In the genomic region with DNA sequence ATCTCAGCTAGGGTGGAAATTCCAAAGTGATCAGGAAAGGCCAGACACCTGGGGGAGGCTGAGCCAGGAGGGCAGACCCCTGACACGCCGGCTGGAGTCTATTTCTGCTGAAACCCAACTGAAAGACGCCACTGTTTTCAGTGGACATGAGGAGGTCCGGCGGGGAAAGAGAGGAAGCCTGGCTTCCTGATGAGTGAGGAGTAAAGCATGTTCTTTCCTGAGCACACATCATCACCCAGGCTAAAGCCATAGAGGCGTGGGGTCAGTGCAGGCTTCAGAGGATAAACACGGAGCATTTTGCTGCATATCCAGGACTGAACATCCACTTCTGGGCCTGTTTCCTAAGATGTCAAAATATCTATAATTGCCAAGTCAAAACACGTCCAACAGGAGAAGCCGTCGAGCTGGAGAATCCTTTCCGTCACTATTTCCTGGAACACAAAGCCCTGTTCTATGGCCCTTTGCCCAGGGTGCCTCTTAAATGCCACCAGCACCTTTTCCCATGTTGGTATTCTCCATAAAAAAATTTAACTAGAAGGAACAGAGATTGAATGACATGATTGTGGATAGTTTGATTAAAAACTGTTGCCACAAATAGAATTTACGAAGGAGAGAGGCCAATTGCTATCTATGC, we compare ENCODE assay signal across 20 cellular contexts.
"Had no signal": no experiment of that assay in that cellular context is flagged by ENCODE, and none has a peak within 500 bp of the region (broad histone marks: within the 10 kb centered on the region; RNA-seq: fewer than 3 reads in every experiment).

No MANE protein-coding gene starts in this region.

- H3K36me3 ChIP-seq: gastrocnemius medialis, heart right ventricle, neutrophil, right atrium auricular region, tibial artery, upper lobe of left lung, uterus had no signal

- H3K27me3 Mint-ChIP-seq: stimulated activated naive CD8-positive, alpha-beta T cell treated with anti-CD3 and anti-CD28 coated beads, Interleukin-15, Interleukin-2, amounts not matched to agents 100 ng/mL and 50 ng/mL, for 24 hours had no signal

- H3K4me1 ChIP-seq: gastrocnemius medialis, heart right ventricle, right atrium auricular region, tibial artery, upper lobe of left lung, uterus had no signal

- H3K4me1 Mint-ChIP-seq: naive thymus-derived CD8-positive, alpha-beta T cell; stimulated activated effector memory CD8-positive, alpha-beta T cell treated with anti-CD3 and anti-CD28 coated beads, Interleukin-12 subunit alpha, Interleukin-12 subunit beta, amount 100 ng/mL, for 72 hours had no signal

- H3K27ac ChIP-seq: dorsolateral prefrontal cortex, gastrocnemius medialis, heart right ventricle, neutrophil, right atrium auricular region, tibial artery, upper lobe of left lung, uterus had no signal

- H3K27me3 ChIP-seq: gastrocnemius medialis, neutrophil, right atrium auricular region, tibial artery, upper lobe of left lung, uterus had no signal

- H3K4me3 Mint-ChIP-seq: naive thymus-derived CD8-positive, alpha-beta T cell; stimulated activated effector memory CD8-positive, alpha-beta T cell treated with anti-CD3 and anti-CD28 coated beads, Interleukin-12 subunit alpha, Interleukin-12 subunit beta, amount 100 ng/mL, for 72 hours; stimulated activated naive CD8-positive, alpha-beta T cell treated with anti-CD3 and anti-CD28 coated beads, Interleukin-15, Interleukin-2, amounts not matched to agents 100 ng/mL and 50 ng/mL, for 24 hours had no signal

- H3K4me3 ChIP-seq: dorsolateral prefrontal cortex, gastrocnemius medialis, heart right ventricle, mucosa of descending colon, right atrium auricular region, tibial artery, upper lobe of left lung, uterus had no signal

- H3K36me3 Mint-ChIP-seq: naive thymus-derived CD8-positive, alpha-beta T cell; stimulated activated effector memory CD8-positive, alpha-beta T cell treated with anti-CD3 and anti-CD28 coated beads, Interleukin-12 subunit alpha, Interleukin-12 subunit beta, amount 100 ng/mL, for 72 hours had no signal

- H3K27ac Mint-ChIP-seq: naive thymus-derived CD8-positive, alpha-beta T cell; stimulated activated effector memory CD8-positive, alpha-beta T cell treated with anti-CD3 and anti-CD28 coated beads, Interleukin-12 subunit alpha, Interleukin-12 subunit beta, amount 100 ng/mL, for 72 hours; stimulated activated naive CD8-positive, alpha-beta T cell treated with anti-CD3 and anti-CD28 coated beads, Interleukin-15, Interleukin-2, amounts not matched to agents 100 ng/mL and 50 ng/mL, for 24 hours had no signal

- DNase-seq: cortex of kidney; dorsolateral prefrontal cortex; effector CD8-positive, alpha-beta T cell; gastrocnemius medialis; heart right ventricle; hypothalamus; mucosa of descending colon; naive thymus-derived CD8-positive, alpha-beta T cell; posterior cingulate gyrus; small intestine; stimulated activated CD4-positive, alpha-beta T cell treated with anti-CD3 and anti-CD28 coated beads, Interleukin-12 subunit alpha, Interleukin-12 subunit beta, amount 100 ng/mL, for 4 hours; stimulated activated CD8-positive, alpha-beta memory T cell treated with anti-CD3 and anti-CD28 coated beads, Interleukin-4, amount 100 ng/mL, for 48 hours; tibial artery; upper lobe of left lung; uterus had no signal

- ATAC-seq: gastrocnemius medialis; heart right ventricle; left lobe of liver; mucosa of descending colon; naive thymus-derived CD8-positive, alpha-beta T cell; stimulated activated effector memory CD8-positive, alpha-beta T cell treated with anti-CD3 and anti-CD28 coated beads, Interleukin-12 subunit alpha, Interleukin-12 subunit beta, amount 100 ng/mL, for 72 hours had no signal

- H3K9me3 ChIP-seq: gastrocnemius medialis, heart right ventricle, neutrophil, right atrium auricular region, tibial artery, upper lobe of left lung, uterus had no signal
